Comparison of ENCODE assay signal across 16 cellular contexts in genomic region chr5:59791131-59791485, GRCh38.
A peak's percentile ranks its signal among the peaks of the same experiment; 100 is the strongest.
DNase-seq lines count a peak whose midpoint lies in the region; ATAC-seq and TF ChIP-seq lines count a peak whose summit lies in the region.
"Had no signal": no experiment of that assay in that cellular context is flagged by ENCODE, and none has a peak within 500 bp of the region (broad histone marks: within the 10 kb centered on the region; RNA-seq: fewer than 3 reads in every experiment).

No MANE protein-coding gene starts in this region.

- peaks cover 0 to 22% (median 13%) of the 10 kb centered on the region in 4 donors for H3K4me1 Mint-ChIP-seq in CD4-positive, CD25-positive, alpha-beta regulatory T cell
- H3K4me1 Mint-ChIP-seq in osteocyte (ENCODE audit: unreplicated experiment), result peaks cover 73% of the 10 kb centered on the region

- no peaks in the 10 kb centered on the region for H3K9me3 ChIP-seq in CD4-positive, CD25-positive, alpha-beta regulatory T cell (ENCODE audit: control insufficient read depth in 2 of 2, low read length in 2 of 2)
- H3K9me3 ChIP-seq in mucosa of descending colon, result no peaks in the 10 kb centered on the region
- H3K9me3 ChIP-seq: BE2C, thoracic aorta had no signal

- DNase-seq in CD4-positive, CD25-positive, alpha-beta regulatory T cell, result no peak
- no peak for DNase-seq in osteocyte (ENCODE audit: extremely low spot score, unreplicated experiment)
- DNase-seq in mucosa of descending colon, result no peak
- DNase-seq in posterior cingulate gyrus, result no peak
- no peak for DNase-seq in NCI-H345 (lab: John Stamatoyannopoulos, UW)
- DNase-seq in omental fat pad (ENCODE audit: low spot score), result no peak
- DNase-seq: BE2C; left cardiac atrium; natural killer cell; NCI-H146; NCI-H226; Right ventricle myocardium superior; stimulated activated CD4-positive, alpha-beta T cell treated with anti-CD3 and anti-CD28 coated beads, Interleukin-2, amount 100 ng/mL, for 24 hours had no signal

- H3K4me3 ChIP-seq in CD4-positive, CD25-positive, alpha-beta regulatory T cell (ENCODE audit: low read depth, low read length), result no peak overlapping the region
- no peak overlapping the region for H3K4me3 ChIP-seq in mucosa of descending colon
- H3K4me3 ChIP-seq: thoracic aorta had no signal

- H3K27me3 Mint-ChIP-seq in CD4-positive, CD25-positive, alpha-beta regulatory T cell, result no peaks in the 10 kb centered on the region
- H3K27me3 Mint-ChIP-seq in osteocyte (ENCODE audit: unreplicated experiment), result no peaks in the 10 kb centered on the region

- peak overlapping the region; percentile 7; the same call in 1 of the 2 replicates for H3K27ac ChIP-seq in 22Rv1
- no peak overlapping the region for H3K27ac ChIP-seq in CD4-positive, CD25-positive, alpha-beta regulatory T cell (ENCODE audit: insufficient read depth, low read length, poor library complexity, severe bottlenecking)
- peak overlapping the region; percentile 33 for H3K27ac ChIP-seq in angular gyrus (ENCODE audit: low read depth, low read length)
- H3K27ac ChIP-seq: thoracic aorta had no signal

- peaks cover 0 to 3% (median 0%) of the 10 kb centered on the region in 7 donors for H3K9me3 Mint-ChIP-seq in CD4-positive, CD25-positive, alpha-beta regulatory T cell
- no peaks in the 10 kb centered on the region for H3K9me3 Mint-ChIP-seq in osteocyte (ENCODE audit: unreplicated experiment)
- H3K9me3 Mint-ChIP-seq: natural killer cell had no signal

- intact Hi-C loops in mucosa of descending colon (cut with DNase I, micrococcal nuclease) (no loop called here), posterior cingulate gyrus (cut with DNase I) (loop anchor here (10.0 kb wide), 1 partner anchor 606 kb away; no protein-coding TSS in a partner anchor)

- ATAC-seq in CD4-positive, CD25-positive, alpha-beta regulatory T cell (ENCODE audit: low read depth in 2 of 2), result no peak
- ATAC-seq in mucosa of descending colon, result no peak
- no peak for ATAC-seq in omental fat pad (ENCODE audit: low FRiP score)
- ATAC-seq: left cardiac atrium had no signal

- H3K36me3 ChIP-seq in CD4-positive, CD25-positive, alpha-beta regulatory T cell (ENCODE audit: control insufficient read depth, insufficient read depth, low read length), result no peaks in the 10 kb centered on the region
- H3K36me3 ChIP-seq in mucosa of descending colon (ENCODE audit: low read depth), result no peaks in the 10 kb centered on the region
- H3K36me3 ChIP-seq: BE2C, thoracic aorta had no signal

- peak overlapping the region in 2 of 4 donors; percentile 86 to 88 for H3K4me3 Mint-ChIP-seq in CD4-positive, CD25-positive, alpha-beta regulatory T cell
- no peak overlapping the region for H3K4me3 Mint-ChIP-seq in osteocyte (ENCODE audit: unreplicated experiment)

- no peak for TF ChIP-seq CTCF in 22Rv1 (IDR thresholded peaks at IDR 0.05)
- TF ChIP-seq CTCF in osteocyte (IDR thresholded peaks at IDR 0.05), result no peak
- TF ChIP-seq CTCF in mucosa of descending colon (IDR thresholded peaks at IDR 0.05), result no peak
- no peak for TF ChIP-seq CTCF in omental fat pad (IDR thresholded peaks at IDR 0.05)

- no peaks in the 10 kb centered on the region for H3K27me3 ChIP-seq in CD4-positive, CD25-positive, alpha-beta regulatory T cell (ENCODE audit: control insufficient read depth, insufficient read depth, low read length)
- H3K27me3 ChIP-seq: BE2C had no signal

- H3K4me1 ChIP-seq in CD4-positive, CD25-positive, alpha-beta regulatory T cell (ENCODE audit: control insufficient read depth, insufficient read depth, low read length, poor library complexity, severe bottlenecking), result peaks cover 4% of the 10 kb centered on the region
- no peaks in the 10 kb centered on the region for H3K4me1 ChIP-seq in mucosa of descending colon (ENCODE audit: low read depth)

- no peaks in the 10 kb centered on the region for H3K36me3 Mint-ChIP-seq in CD4-positive, CD25-positive, alpha-beta regulatory T cell
- no peaks in the 10 kb centered on the region for H3K36me3 Mint-ChIP-seq in osteocyte (ENCODE audit: unreplicated experiment)
- H3K36me3 Mint-ChIP-seq: natural killer cell had no signal

- peak overlapping the region in 2 of 3 donors; percentile 64 to 92 for H3K27ac Mint-ChIP-seq in CD4-positive, CD25-positive, alpha-beta regulatory T cell
- H3K27ac Mint-ChIP-seq in osteocyte (ENCODE audit: unreplicated experiment), result peak overlapping the region; percentile 91
